ENCODE assay signal across 2 cellular contexts in genomic region chr17:18980682-18981384, GRCh38.
TF ChIP-seq lines count a peak whose summit lies in the region.

No MANE protein-coding gene starts in this region.

TF ChIP-seq in SK-N-SH, 30 proteins besides CTCF, POLR2A, EP300 and RAD21:
- no peak for TF ChIP-seq REST (IDR thresholded peaks at IDR 0.05; ENCODE audit: low read depth, low read length)

TF ChIP-seq in SK-N-SH treated with all-trans-retinoic acid at 6 μM for 48 hours, 23 proteins besides CTCF, POLR2A, EP300 and RAD21 (continued from another document):
- TF ChIP-seq TSHZ2 (CRISPR knock-in tag; IDR thresholded peaks at IDR 0.05) = no peak
- no peak for TF ChIP-seq ARNTL (CRISPR knock-in tag; IDR thresholded peaks at IDR 0.05; ENCODE audit: borderline replicate concordance, low read depth)
- TF ChIP-seq BACH2 (CRISPR knock-in tag; IDR thresholded peaks at IDR 0.05; ENCODE audit: borderline replicate concordance) = no peak
